In the genomic region with DNA sequence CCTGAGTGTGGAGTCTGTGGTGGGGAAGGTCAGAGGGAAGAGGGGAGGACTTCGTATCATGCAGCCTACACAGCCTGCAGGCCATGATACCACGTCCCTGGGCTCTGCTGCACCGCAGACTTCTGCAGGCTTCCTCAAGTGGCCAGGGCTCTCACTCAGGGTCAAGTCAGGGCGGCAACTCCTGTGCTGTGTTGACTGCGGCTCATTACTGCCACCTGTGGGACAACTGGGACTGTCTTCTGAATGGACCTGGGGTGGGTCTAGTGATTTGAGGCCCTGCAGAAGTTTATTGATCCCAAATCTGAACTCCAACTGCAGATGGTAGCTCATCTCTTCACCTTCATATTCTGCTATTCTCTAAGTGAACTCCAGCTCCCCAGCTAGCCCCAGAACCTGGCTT, we compare ENCODE assay signal across 8 cellular contexts.
DNase-seq lines count a peak whose midpoint lies in the region; ATAC-seq and TF ChIP-seq lines count a peak whose summit lies in the region.

No MANE protein-coding gene starts in this region.

- peak overlapping the region; percentile 93 for H3K27ac Mint-ChIP-seq in chondrocyte (ENCODE audit: unreplicated experiment)
- H3K27ac Mint-ChIP-seq in nephron progenitor cell, result no peak overlapping the region

- ATAC-seq in HG03060 (IDR thresholded peaks at IDR 0.05; ENCODE audit: low read depth, unreplicated experiment) (peak; percentile 77), GM21381 (IDR thresholded peaks at IDR 0.05; ENCODE audit: unreplicated experiment) (no peak), HG03196 (IDR thresholded peaks at IDR 0.05; ENCODE audit: unreplicated experiment) (no peak)

- H3K36me3 Mint-ChIP-seq in chondrocyte (ENCODE audit: low read depth) (peaks cover 13% of the 10 kb centered on the region), nephron progenitor cell (ENCODE audit: low read depth) (peaks cover 16% of the 10 kb centered on the region)

- H3K4me1 Mint-ChIP-seq in chondrocyte (ENCODE audit: low read depth) (peaks cover 65% of the 10 kb centered on the region), nephron progenitor cell (peaks cover 18% of the 10 kb centered on the region)

- H3K4me3 Mint-ChIP-seq in chondrocyte (ENCODE audit: unreplicated experiment), result no peak overlapping the region
- H3K4me3 Mint-ChIP-seq in nephron progenitor cell, result no peak overlapping the region

- peak; percentile 18 for DNase-seq in stimulated activated naive CD4-positive, alpha-beta T cell treated with Interleukin-2 at 50 U/mL for 16 hours (lab: John Stamatoyannopoulos, UW)
- no peak for DNase-seq in stimulated activated naive CD4-positive, alpha-beta T cell (lab: John Stamatoyannopoulos, UW)
- DNase-seq in chondrocyte (ENCODE audit: low spot score) (no peak), nephron progenitor cell (peak; percentile 36)

- peaks cover 4% of the 10 kb centered on the region for H3K9me3 Mint-ChIP-seq in chondrocyte (ENCODE audit: low read depth)
- H3K9me3 Mint-ChIP-seq in nephron progenitor cell, result peaks cover 13% of the 10 kb centered on the region

- H3K27me3 Mint-ChIP-seq in chondrocyte (ENCODE audit: low read depth) (no peaks in the 10 kb centered on the region), nephron progenitor cell (ENCODE audit: low read depth, poor library complexity) (peaks cover 3% of the 10 kb centered on the region)

- peak; percentile 60 for TF ChIP-seq CTCF in chondrocyte (IDR thresholded peaks at IDR 0.05)
- peak; percentile 25 for TF ChIP-seq CTCF in nephron progenitor cell (IDR thresholded peaks at IDR 0.05)

TF ChIP-seq in PFSK-1, 5 proteins besides CTCF, POLR2A, EP300 and RAD21:
- TF ChIP-seq, protein P1, sequence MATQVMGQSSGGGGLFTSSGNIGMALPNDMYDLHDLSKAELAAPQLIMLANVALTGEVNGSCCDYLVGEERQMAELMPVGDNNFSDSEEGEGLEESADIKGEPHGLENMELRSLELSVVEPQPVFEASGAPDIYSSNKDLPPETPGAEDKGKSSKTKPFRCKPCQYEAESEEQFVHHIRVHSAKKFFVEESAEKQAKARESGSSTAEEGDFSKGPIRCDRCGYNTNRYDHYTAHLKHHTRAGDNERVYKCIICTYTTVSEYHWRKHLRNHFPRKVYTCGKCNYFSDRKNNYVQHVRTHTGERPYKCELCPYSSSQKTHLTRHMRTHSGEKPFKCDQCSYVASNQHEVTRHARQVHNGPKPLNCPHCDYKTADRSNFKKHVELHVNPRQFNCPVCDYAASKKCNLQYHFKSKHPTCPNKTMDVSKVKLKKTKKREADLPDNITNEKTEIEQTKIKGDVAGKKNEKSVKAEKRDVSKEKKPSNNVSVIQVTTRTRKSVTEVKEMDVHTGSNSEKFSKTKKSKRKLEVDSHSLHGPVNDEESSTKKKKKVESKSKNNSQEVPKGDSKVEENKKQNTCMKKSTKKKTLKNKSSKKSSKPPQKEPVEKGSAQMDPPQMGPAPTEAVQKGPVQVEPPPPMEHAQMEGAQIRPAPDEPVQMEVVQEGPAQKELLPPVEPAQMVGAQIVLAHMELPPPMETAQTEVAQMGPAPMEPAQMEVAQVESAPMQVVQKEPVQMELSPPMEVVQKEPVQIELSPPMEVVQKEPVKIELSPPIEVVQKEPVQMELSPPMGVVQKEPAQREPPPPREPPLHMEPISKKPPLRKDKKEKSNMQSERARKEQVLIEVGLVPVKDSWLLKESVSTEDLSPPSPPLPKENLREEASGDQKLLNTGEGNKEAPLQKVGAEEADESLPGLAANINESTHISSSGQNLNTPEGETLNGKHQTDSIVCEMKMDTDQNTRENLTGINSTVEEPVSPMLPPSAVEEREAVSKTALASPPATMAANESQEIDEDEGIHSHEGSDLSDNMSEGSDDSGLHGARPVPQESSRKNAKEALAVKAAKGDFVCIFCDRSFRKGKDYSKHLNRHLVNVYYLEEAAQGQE (IDR thresholded peaks at IDR 0.05; ENCODE audit: insufficient read depth in 1 of 2, low read depth in 2 of 2, low read length in 2 of 2), result no peak
- peak; percentile 36 for TF ChIP-seq FOXP2 (optimal IDR thresholded peaks at IDR 0.05; ENCODE audit: borderline replicate concordance, extremely low read depth, extremely low read length, insufficient read depth)
- TF ChIP-seq SIN3A (IDR thresholded peaks at IDR 0.05; ENCODE audit: borderline replicate concordance, insufficient read depth, low read length), result no peak
TF ChIP-seq in PFSK-1: peak in this region for 1.

Comparison
In these comparisons a context has a peak if more than half of its experiments do, and no peak if none do; other contexts are left out.
1. DNase-seq: peak in stimulated activated naive CD4-positive, alpha-beta T cell treated with Interleukin-2 at 50 U/mL for 16 hours (single experiment) and nephron progenitor cell (single experiment); none in stimulated activated naive CD4-positive, alpha-beta T cell (0 of 6) and chondrocyte (single experiment).